In genomic region chr12:42238240-42239140, GRCh38 we compare ENCODE assay signal across 8 cellular contexts. TPM values are rescaled to one million over a fixed set of nuclear protein-coding genes. Genes with fewer than 3 reads are reported as not detected.
A peak's percentile ranks its signal among the peaks of the same experiment; 100 is the strongest.
DNase-seq lines count a peak whose midpoint lies in the region; ATAC-seq and FAIRE-seq lines count a peak whose summit lies in the region.

Gene YAF2 (minus strand): TSS chr12:42238248. CDS start chr12:42238180, 68 bp downstream.

- peaks cover 16 to 18% of the 10 kb centered on the region in 2 donors for H3K4me1 ChIP-seq in naive thymus-derived CD4-positive, alpha-beta T cell (ENCODE audit: control insufficient read depth in 2 of 2, insufficient read depth in 2 of 2, low read length in 2 of 2)

- DNase-seq in DMS153 (lab: John Stamatoyannopoulos, UW) = peak; percentile 59
- DNase-seq in HuH-7.5 (ENCODE audit: low spot score) = peak; percentile 96
- DNase-seq in RCC 7860 (ENCODE audit: low spot score) = peak; percentile 66
- DNase-seq in activated T-helper 1 cell treated with anti-CD3 and anti-CD28 coated beads, Interleukin-12 subunit alpha, Interleukin-12 subunit beta, Interleukin-2, Interleukin-4 antibody, amounts not matched to agents 30 ng/mL and 10 ng/mL and 1 ng/mL, durations not matched to agents 14 hours and 24 hours and 36 hours (ENCODE audit: low spot score) = peak; percentile 85
- peak; percentile 87 for DNase-seq in fibroblast of gingiva (ENCODE audit: low read depth)
- DNase-seq in naive thymus-derived CD4-positive, alpha-beta T cell = peak; percentile 69 to 91 (median 80)

- peak within 1 kb of the TSS; percentile 81 for H3K4me3 ChIP-seq in naive thymus-derived CD4-positive, alpha-beta T cell (ENCODE audit: low read length)

- intact Hi-C loops in activated T-helper 1 cell treated with anti-CD3 and anti-CD28 coated beads, Interleukin-12 subunit alpha, Interleukin-12 subunit beta, Interleukin-2, Interleukin-4 antibody, amounts not matched to agents 30 ng/mL and 10 ng/mL and 1 ng/mL, durations not matched to agents 14 hours and 24 hours and 36 hours (cut with micrococcal nuclease) = loop anchor here (1.0 to 5.0 kb wide), 3 partner anchors 62 to 134 kb away; partner anchors contain the start of gene GXYLT1
- intact Hi-C loops in naive thymus-derived CD4-positive, alpha-beta T cell (cut with micrococcal nuclease) = loop anchor here (1.0 to 5.0 kb wide), 8 partner anchors 88 to 1569 kb away; partner anchors contain the start of genes GXYLT1 (in 2 of the 2), PPHLN1 (in 2 of the 2), ZCRB1 (in 2 of the 2) and IRAK4 (in 1 of the 2)

- CTCF ChIA-PET in naive thymus-derived CD4-positive, alpha-beta T cell (lab: Charles Lee) = no interaction called here

- H3K4me1 Mint-ChIP-seq in activated T-helper 1 cell treated with anti-CD3 and anti-CD28 coated beads, Interleukin-12 subunit alpha, Interleukin-12 subunit beta, Interleukin-2, Interleukin-4 antibody, amounts not matched to agents 30 ng/mL and 10 ng/mL and 1 ng/mL, durations not matched to agents 14 hours and 24 hours and 36 hours (ENCODE audit: low read depth) = peaks cover 37% of the 10 kb centered on the region
- H3K4me1 Mint-ChIP-seq in naive thymus-derived CD4-positive, alpha-beta T cell = peaks cover 24 to 46% (median 35%) of the 10 kb centered on the region in 7 donors
- peaks cover 39% of the 10 kb centered on the region for H3K4me1 Mint-ChIP-seq in stimulated activated memory B cell treated with anti-CD40 and anti-IgM and Interleukin-4, amounts not matched to agents 10 μg/mL and 1 μg/mL and 100 μg/mL, for 72 hours

- peak within 1 kb of the TSS; percentile 87 for H3K27ac Mint-ChIP-seq in activated T-helper 1 cell treated with anti-CD3 and anti-CD28 coated beads, Interleukin-12 subunit alpha, Interleukin-12 subunit beta, Interleukin-2, Interleukin-4 antibody, amounts not matched to agents 30 ng/mL and 10 ng/mL and 1 ng/mL, durations not matched to agents 14 hours and 24 hours and 36 hours
- peak within 1 kb of the TSS; percentile 87 to 96 (median 90) for H3K27ac Mint-ChIP-seq in naive thymus-derived CD4-positive, alpha-beta T cell
- H3K27ac Mint-ChIP-seq in stimulated activated memory B cell treated with anti-CD40 and anti-IgM and Interleukin-4, amounts not matched to agents 10 μg/mL and 1 μg/mL and 100 μg/mL, for 72 hours = peak within 1 kb of the TSS; percentile 85

- H3K27ac ChIP-seq in naive thymus-derived CD4-positive, alpha-beta T cell (ENCODE audit: low read depth, low read length) = peak within 1 kb of the TSS; percentile 92

- no peaks in the 10 kb centered on the region for H3K27me3 Mint-ChIP-seq in activated T-helper 1 cell treated with anti-CD3 and anti-CD28 coated beads, Interleukin-12 subunit alpha, Interleukin-12 subunit beta, Interleukin-2, Interleukin-4 antibody, amounts not matched to agents 30 ng/mL and 10 ng/mL and 1 ng/mL, durations not matched to agents 14 hours and 24 hours and 36 hours (ENCODE audit: insufficient read depth)
- H3K27me3 Mint-ChIP-seq in naive thymus-derived CD4-positive, alpha-beta T cell = no peaks in the 10 kb centered on the region
- no peaks in the 10 kb centered on the region for H3K27me3 Mint-ChIP-seq in stimulated activated memory B cell treated with anti-CD40 and anti-IgM and Interleukin-4, amounts not matched to agents 10 μg/mL and 1 μg/mL and 100 μg/mL, for 72 hours

- POLR2A ChIA-PET in naive thymus-derived CD4-positive, alpha-beta T cell (lab: Charles Lee) = interaction anchor here (0.5 to 1.0 kb wide), 2 partner anchors 88 to 97 kb away, joined by 3 to 4 read pairs; partner anchors contain the start of genes PPHLN1 and ZCRB1

- H3K36me3 ChIP-seq in naive thymus-derived CD4-positive, alpha-beta T cell (ENCODE audit: control insufficient read depth in 2 of 3, insufficient read depth in 3 of 3, low read length in 3 of 3) = peaks cover 0 to 8% (median 0%) of the 10 kb centered on the region in 3 experiments

- peak; percentile 79 for ATAC-seq in GM21526 (IDR thresholded peaks at IDR 0.05; ENCODE audit: low FRiP score, unreplicated experiment)
- peak; percentile 88 for ATAC-seq in naive thymus-derived CD4-positive, alpha-beta T cell
- peak; percentile 90 for ATAC-seq in stimulated activated memory B cell treated with anti-CD40 and anti-IgM and Interleukin-4, amounts not matched to agents 10 μg/mL and 1 μg/mL and 100 μg/mL, for 72 hours

- H3K27me3 ChIP-seq in naive thymus-derived CD4-positive, alpha-beta T cell (ENCODE audit: control insufficient read depth in 2 of 2, insufficient read depth in 2 of 2, low read length in 2 of 2) = no peaks in the 10 kb centered on the region

- peak within 1 kb of the TSS; percentile 87 for H3K4me3 Mint-ChIP-seq in activated T-helper 1 cell treated with anti-CD3 and anti-CD28 coated beads, Interleukin-12 subunit alpha, Interleukin-12 subunit beta, Interleukin-2, Interleukin-4 antibody, amounts not matched to agents 30 ng/mL and 10 ng/mL and 1 ng/mL, durations not matched to agents 14 hours and 24 hours and 36 hours
- peak within 1 kb of the TSS; percentile 91 to 97 (median 94) for H3K4me3 Mint-ChIP-seq in naive thymus-derived CD4-positive, alpha-beta T cell
- H3K4me3 Mint-ChIP-seq in stimulated activated memory B cell treated with anti-CD40 and anti-IgM and Interleukin-4, amounts not matched to agents 10 μg/mL and 1 μg/mL and 100 μg/mL, for 72 hours = peak within 1 kb of the TSS; percentile 92

- H3K36me3 Mint-ChIP-seq in activated T-helper 1 cell treated with anti-CD3 and anti-CD28 coated beads, Interleukin-12 subunit alpha, Interleukin-12 subunit beta, Interleukin-2, Interleukin-4 antibody, amounts not matched to agents 30 ng/mL and 10 ng/mL and 1 ng/mL, durations not matched to agents 14 hours and 24 hours and 36 hours (ENCODE audit: low read depth) = peaks cover 23% of the 10 kb centered on the region
- peaks cover 0 to 18% (median 5%) of the 10 kb centered on the region in 5 donors for H3K36me3 Mint-ChIP-seq in naive thymus-derived CD4-positive, alpha-beta T cell
- H3K36me3 Mint-ChIP-seq in stimulated activated memory B cell treated with anti-CD40 and anti-IgM and Interleukin-4, amounts not matched to agents 10 μg/mL and 1 μg/mL and 100 μg/mL, for 72 hours = peaks cover 21% of the 10 kb centered on the region

- no peaks in the 10 kb centered on the region for H3K9me3 Mint-ChIP-seq in activated T-helper 1 cell treated with anti-CD3 and anti-CD28 coated beads, Interleukin-12 subunit alpha, Interleukin-12 subunit beta, Interleukin-2, Interleukin-4 antibody, amounts not matched to agents 30 ng/mL and 10 ng/mL and 1 ng/mL, durations not matched to agents 14 hours and 24 hours and 36 hours
- no peaks in the 10 kb centered on the region for H3K9me3 Mint-ChIP-seq in naive thymus-derived CD4-positive, alpha-beta T cell
- no peaks in the 10 kb centered on the region for H3K9me3 Mint-ChIP-seq in stimulated activated memory B cell treated with anti-CD40 and anti-IgM and Interleukin-4, amounts not matched to agents 10 μg/mL and 1 μg/mL and 100 μg/mL, for 72 hours

- no peak for FAIRE-seq in RCC 7860 (lab: Jason Lieb, UNC)

- H3K9me3 ChIP-seq in naive thymus-derived CD4-positive, alpha-beta T cell (ENCODE audit: control insufficient read depth in 2 of 3, low read length in 3 of 3) = no peaks in the 10 kb centered on the region

RNA-seq across cellular contexts. Expression of gene YAF2, which starts in this region (rescaled TPM):
- total RNA-seq in activated T-helper 1 cell treated with anti-CD3 and anti-CD28 coated beads, Interleukin-12 subunit alpha, Interleukin-12 subunit beta, Interleukin-2, Interleukin-4 antibody, amounts not matched to agents 30 ng/mL and 10 ng/mL and 1 ng/mL, durations not matched to agents 14 hours and 24 hours and 36 hours = 43.9 and 46.8 TPM in 2 replicates
- total RNA-seq in naive thymus-derived CD4-positive, alpha-beta T cell = 10 to 100 TPM; 36.3 to 56.2 (median 42.4) TPM
- polyA plus RNA-seq in naive thymus-derived CD4-positive, alpha-beta T cell = 10 to 100 TPM in 1 of 2 donors, 1 to 10 TPM in 1; 7.7 to 15.7 TPM

Comparison
In these comparisons a context has a peak if more than half of its experiments do, and no peak if none do; other contexts are left out.
1. Peak in every context shown above with its lines: DNase-seq, ATAC-seq, H3K4me3 ChIP-seq and H3K27ac ChIP-seq.